In genomic region chr12:3827301-3828000, GRCh38 we compare ENCODE assay signal across 21 cellular contexts. TPM values are rescaled to one million over a fixed set of nuclear protein-coding genes. Genes with fewer than 3 reads are reported as not detected.
DNase-seq lines count a peak whose midpoint lies in the region; ATAC-seq and TF ChIP-seq lines count a peak whose summit lies in the region.
"Had no signal": no experiment of that assay in that cellular context is flagged by ENCODE, and none has a peak within 500 bp of the region (broad histone marks: within the 10 kb centered on the region; RNA-seq: fewer than 3 reads in every experiment).

No MANE protein-coding gene starts in this region.

- H3K27me3 Mint-ChIP-seq in stimulated activated naive CD8-positive, alpha-beta T cell treated with anti-CD3 and anti-CD28 coated beads, Interleukin-15, amount 100 ng/mL, for 72 hours, result no peaks in the 10 kb centered on the region
- H3K27me3 Mint-ChIP-seq: CD4-positive, alpha-beta memory T cell had no signal

- no peak for DNase-seq in stimulated activated naive CD8-positive, alpha-beta T cell treated with anti-CD3 and anti-CD28 coated beads, Interleukin-15, amount 100 ng/mL, for 72 hours
- DNase-seq in stimulated activated naive CD8-positive, alpha-beta T cell treated with anti-CD3 and anti-CD28 coated beads, Interleukin-15, Interleukin-2, amounts not matched to agents 100 U/mL and 50 U/mL, for 24 hours, result no peak
- DNase-seq in WERI-Rb-1 (peak; percentile 39), DMS 273 treated with DMSO at 0.1 percent for 48 hours (lab: John Stamatoyannopoulos, UW) (no peak), posterior vena cava (ENCODE audit: low spot score) (no peak), OCI-LY7 (ENCODE audit: low spot score) (no peak)
- no peak for DNase-seq in activated naive CD4-positive, alpha-beta T cell treated with anti-CD3 and anti-CD28 coated beads, Interleukin-2, amount 50 U/mL, for 16 hours
- DNase-seq: 8988T; Calu3; CD4-positive, alpha-beta memory T cell; DMS79 treated with DMSO at 0.1 percent for 48 hours; GOT3; MG63; NCI-H1092 treated with DMSO at 0.1 percent for 48 hours; NCI-H1694; NCI-H2107; NCI-H69; PC-3; SW 1271 had no signal

- peaks cover 4% of the 10 kb centered on the region for H3K4me1 ChIP-seq in OCI-LY7 (ENCODE audit: insufficient read depth, low read length, poor library complexity, severe bottlenecking)
- H3K4me1 ChIP-seq: SJSA1 had no signal

- no peak overlapping the region for H3K4me3 ChIP-seq in WERI-Rb-1 (ENCODE audit: low read depth, low read length)
- no peak overlapping the region for H3K4me3 ChIP-seq in OCI-LY7 (ENCODE audit: low read depth, low read length, poor library complexity, severe bottlenecking)
- H3K4me3 ChIP-seq: MG63, SJSA1 had no signal

- H3K79me2 ChIP-seq in OCI-LY7 (ENCODE audit: insufficient read depth, low read depth, low read length), result no peaks in the 10 kb centered on the region

- POLR2A ChIA-PET in OCI-LY7 (lab: Charles Lee), result interaction anchor here (0.6 to 1.2 kb wide), 3 partner anchors 10 to 1671 kb away, joined by 3 to 4 read pairs (median 3); no protein-coding TSS in a partner anchor

- no peaks in the 10 kb centered on the region for H3K9me3 Mint-ChIP-seq in stimulated activated naive CD8-positive, alpha-beta T cell treated with anti-CD3 and anti-CD28 coated beads, Interleukin-15, amount 100 ng/mL, for 72 hours
- H3K9me3 Mint-ChIP-seq: CD4-positive, alpha-beta memory T cell had no signal

- H3K4me2 ChIP-seq in OCI-LY7 (ENCODE audit: low read length), result no peak overlapping the region

- no TSS peak for BruUV-seq in OCI-LY7 (replicated peaks; lab: Mats Ljungman, UMichigan)

- H3K27me3 ChIP-seq in WERI-Rb-1 (ENCODE audit: insufficient read depth, low read depth, severe bottlenecking), result no peaks in the 10 kb centered on the region
- H3K27me3 ChIP-seq: MG63, SJSA1 had no signal

- H3K27ac Mint-ChIP-seq in stimulated activated naive CD8-positive, alpha-beta T cell treated with anti-CD3 and anti-CD28 coated beads, Interleukin-15, amount 100 ng/mL, for 72 hours, result peak overlapping the region in 1 of 2 donors; percentile 36

- H3K4me3 Mint-ChIP-seq in stimulated activated naive CD8-positive, alpha-beta T cell treated with anti-CD3 and anti-CD28 coated beads, Interleukin-15, amount 100 ng/mL, for 72 hours, result no peak overlapping the region
- H3K4me3 Mint-ChIP-seq: CD4-positive, alpha-beta memory T cell had no signal

- H3K9me3 ChIP-seq in WERI-Rb-1 (ENCODE audit: severe bottlenecking) (no peaks in the 10 kb centered on the region), OCI-LY7 (ENCODE audit: low read length) (no peaks in the 10 kb centered on the region)
- H3K9me3 ChIP-seq: MG63, SJSA1 had no signal

- CTCF ChIA-PET in OCI-LY7 (lab: Charles Lee; ENCODE audit: unreplicated experiment), result no interaction called here

- H3K36me3 ChIP-seq in WERI-Rb-1 (peaks cover 3% of the 10 kb centered on the region), OCI-LY7 (ENCODE audit: insufficient read depth, low read length) (0 out of 2 replicates have a peak, but pooled peaks cover 8% of the 10 kb centered on the region)
- H3K36me3 ChIP-seq: MG63, SJSA1 had no signal

- no peaks in the 10 kb centered on the region for H3K4me1 Mint-ChIP-seq in stimulated activated naive CD8-positive, alpha-beta T cell treated with anti-CD3 and anti-CD28 coated beads, Interleukin-15, amount 100 ng/mL, for 72 hours

- no peaks in the 10 kb centered on the region for H4K20me1 ChIP-seq in OCI-LY7 (ENCODE audit: insufficient read depth, low read length)

- H3K27ac ChIP-seq in WERI-Rb-1 (peak overlapping the region; percentile 80), OCI-LY7 (ENCODE audit: low read depth, low read length, poor library complexity, severe bottlenecking) (no peak overlapping the region)
- H3K27ac ChIP-seq: SJSA1 had no signal

- intact Hi-C loops in posterior vena cava (cut with DNase I) (no loop called here), OCI-LY7 (cut with micrococcal nuclease; ENCODE audit: unreplicated experiment) (no loop called here)

- H3K9me2 ChIP-seq in OCI-LY7 (ENCODE audit: insufficient read depth, low read length), result no peaks in the 10 kb centered on the region

- no peak overlapping the region for H2AFZ ChIP-seq in OCI-LY7 (ENCODE audit: low read length)

- peak; percentile 60 for ATAC-seq in stimulated activated naive CD8-positive, alpha-beta T cell treated with anti-CD3 and anti-CD28 coated beads, Interleukin-15, amount 100 ng/mL, for 72 hours
- no peak for ATAC-seq in stimulated activated naive CD8-positive, alpha-beta T cell treated with anti-CD3 and anti-CD28 coated beads, Interleukin-15, Interleukin-2, amounts not matched to agents 100 U/mL and 50 U/mL, for 24 hours
- ATAC-seq in HG02798 (IDR thresholded peaks at IDR 0.05; ENCODE audit: poor library complexity, unreplicated experiment), result peak; percentile 48
- ATAC-seq: PC-3 had no signal

- TF ChIP-seq CTCF in WERI-Rb-1 (IDR thresholded peaks at IDR 0.05; ENCODE audit: low read depth, low read length) (no peak), OCI-LY7 (conservative IDR thresholded peaks at IDR 0.05; ENCODE audit: low read length) (no peak)

RNA-seq across cellular contexts. Expression of gene PARP11, which starts 45.7 kb away (rescaled TPM):
- total RNA-seq in posterior vena cava (10 to 100 TPM; 10.0 to 10.4 TPM), OCI-LY7 (2022) (15.3 and 15.7 TPM in 2 replicates)
- 3.8 and 13.6 TPM in 2 replicates for total RNA-seq in OCI-LY7 (2014; rRNA removed; shearing (Covaris generic))
